17 cellular contexts compared by ENCODE assay signal in the genomic region with DNA sequence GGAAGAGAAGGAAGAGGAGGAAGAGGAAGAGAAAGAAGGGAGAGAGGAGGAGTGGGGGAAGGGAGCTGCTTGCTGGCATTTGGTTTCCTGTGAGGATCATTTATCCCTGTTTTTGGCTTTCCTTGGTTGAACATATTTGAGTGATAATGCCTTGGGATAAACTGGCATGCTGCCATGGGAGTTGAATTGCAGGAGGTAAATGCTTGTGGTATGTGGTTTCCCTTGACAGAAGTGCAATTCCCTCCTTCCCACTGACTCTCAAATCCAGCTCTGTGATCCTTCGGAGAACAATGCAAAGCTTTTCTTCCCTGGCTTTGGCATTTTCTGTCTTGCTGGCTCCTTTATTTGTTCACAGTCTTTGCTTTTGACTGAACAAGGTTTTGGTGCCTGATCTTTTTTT. TPM values are rescaled to one million over a fixed set of nuclear protein-coding genes. Genes with fewer than 3 reads are reported as not detected.
A peak's percentile ranks its signal among the peaks of the same experiment; 100 is the strongest.
DNase-seq lines count a peak whose midpoint lies in the region; TF ChIP-seq lines count a peak whose summit lies in the region.
"Had no signal": no experiment of that assay in that cellular context is flagged by ENCODE, and none has a peak within 500 bp of the region (broad histone marks: within the 10 kb centered on the region; RNA-seq: fewer than 3 reads in every experiment).

No MANE protein-coding gene starts in this region.

- no peaks in the 10 kb centered on the region for H3K36me3 Mint-ChIP-seq in mesothelial cell of epicardium
- H3K36me3 Mint-ChIP-seq in activated naive CD4-positive, alpha-beta T cell treated with anti-CD3 and anti-CD28 coated beads, Interleukin-2, amount 10 ng/mL, durations not matched to agents 7 days and 5 days, result no peaks in the 10 kb centered on the region

- DNase-seq in GM03348 (ENCODE audit: low spot score) (peak; percentile 77), NCI-H2107 treated with DMSO at 0.1 percent for 48 hours (lab: John Stamatoyannopoulos, UW; ENCODE audit: unreplicated experiment) (peak; percentile 54), mammary epithelial cell (peak; percentile 75), mesothelial cell of epicardium (ENCODE audit: low spot score in 2 of 2, unreplicated experiment in 2 of 2) (peak; percentile 32 to 53), superior temporal gyrus (ENCODE audit: extremely low spot score) (no peak), posterior cingulate gyrus (no peak)
- DNase-seq in activated naive CD4-positive, alpha-beta T cell treated with anti-CD3 and anti-CD28 coated beads, Interleukin-2, amount 10 ng/mL, durations not matched to agents 7 days and 5 days, result no peak
- DNase-seq in stimulated activated CD4-positive, alpha-beta T cell treated with anti-CD3 and anti-CD28 coated beads, Interleukin-15, amount 100 ng/mL, for 24 hours, result no peak
- DNase-seq: activated CD4-positive, alpha-beta T cell treated with anti-CD3 and anti-CD28 coated beads, Interleukin-2, amount 10 ng/mL, durations not matched to agents 7 days and 5 days; DMS53; left ventricle myocardium inferior; NCI-H2081; SHP77 treated with DMSO at 0.1 percent for 48 hours had no signal

- BruUV-seq in mammary epithelial cell (replicated peaks; lab: Mats Ljungman, UMichigan), result no TSS peak

- CTCF ChIA-PET in mammary epithelial cell (lab: Charles Lee; ENCODE audit: low non-redundant PET), result no interaction called here
- CTCF ChIA-PET in activated naive CD4-positive, alpha-beta T cell treated with anti-CD3 and anti-CD28 coated beads, Interleukin-2, amount 10 ng/mL, durations not matched to agents 7 days and 5 days (lab: Charles Lee), result no interaction called here

- TF ChIP-seq CTCF in mammary epithelial cell (conservative IDR thresholded peaks at IDR 0.05 in 1 of 2, IDR thresholded peaks at IDR 0.05 in 1 of 2; ENCODE audit: extremely low read depth in 1 of 2, insufficient read depth in 1 of 2, low read depth in 1 of 2, low read length in 2 of 2), result no peak
- TF ChIP-seq CTCF in mesothelial cell of epicardium (IDR thresholded peaks at IDR 0.05; ENCODE audit: unreplicated experiment), result no peak

- no peaks in the 10 kb centered on the region for H3K9me3 ChIP-seq in mammary epithelial cell (replicated peaks; ENCODE audit: insufficient read depth, low read length)
- H3K9me3 ChIP-seq: left ventricle myocardium inferior had no signal

- no peaks in the 10 kb centered on the region for H3K27me3 ChIP-seq in mammary epithelial cell (ENCODE audit: insufficient read depth, low read length)

- peaks cover 8% of the 10 kb centered on the region for H3K4me1 ChIP-seq in mammary epithelial cell (ENCODE audit: insufficient read depth, low read length)
- H3K4me1 ChIP-seq: left ventricle myocardium inferior had no signal

- in situ Hi-C loops in mammary epithelial cell (cut with MboI; ENCODE audit: low sequenced_read_pairs in 2 of 2), result no loop called here

- H3K27me3 Mint-ChIP-seq in mesothelial cell of epicardium (ENCODE audit: low read depth), result no peaks in the 10 kb centered on the region
- H3K27me3 Mint-ChIP-seq in activated naive CD4-positive, alpha-beta T cell treated with anti-CD3 and anti-CD28 coated beads, Interleukin-2, amount 10 ng/mL, durations not matched to agents 7 days and 5 days, result no peaks in the 10 kb centered on the region
- H3K27me3 Mint-ChIP-seq: activated CD4-positive, alpha-beta T cell treated with anti-CD3 and anti-CD28 coated beads, Interleukin-2, amount 10 ng/mL, durations not matched to agents 7 days and 5 days; activated naive CD4-positive, alpha-beta T cell treated with anti-CD3 and anti-CD28 coated beads, Interleukin-2, amount 50 U/mL, for 24 hours had no signal

- peak overlapping the region; percentile 12 for H3K4me2 ChIP-seq in mammary epithelial cell (ENCODE audit: insufficient read depth, low read depth, low read length)

- peak overlapping the region; percentile 6 for H2AFZ ChIP-seq in mammary epithelial cell (ENCODE audit: low read depth, low read length)

- H3K9ac ChIP-seq in mammary epithelial cell (ENCODE audit: insufficient read depth, low read length), result no peak overlapping the region

- no peaks in the 10 kb centered on the region for H3K9me3 Mint-ChIP-seq in mesothelial cell of epicardium
- H3K9me3 Mint-ChIP-seq in activated naive CD4-positive, alpha-beta T cell treated with anti-CD3 and anti-CD28 coated beads, Interleukin-2, amount 10 ng/mL, durations not matched to agents 7 days and 5 days, result no peaks in the 10 kb centered on the region
- H3K9me3 Mint-ChIP-seq: activated naive CD4-positive, alpha-beta T cell treated with anti-CD3 and anti-CD28 coated beads, Interleukin-2, amount 50 U/mL, for 24 hours had no signal

- H3K36me3 ChIP-seq in mammary epithelial cell (ENCODE audit: insufficient read depth, low read length), result no peaks in the 10 kb centered on the region
- H3K36me3 ChIP-seq: left ventricle myocardium inferior had no signal

- peaks cover 10% of the 10 kb centered on the region for H3K4me1 Mint-ChIP-seq in mesothelial cell of epicardium
- H3K4me1 Mint-ChIP-seq in activated naive CD4-positive, alpha-beta T cell treated with anti-CD3 and anti-CD28 coated beads, Interleukin-2, amount 10 ng/mL, durations not matched to agents 7 days and 5 days, result peaks cover 3% of the 10 kb centered on the region

- H3K79me2 ChIP-seq in mammary epithelial cell (ENCODE audit: insufficient read depth, low read length), result no peaks in the 10 kb centered on the region

- H3K27ac Mint-ChIP-seq in mesothelial cell of epicardium, result no peak overlapping the region
- no peak overlapping the region for H3K27ac Mint-ChIP-seq in activated naive CD4-positive, alpha-beta T cell treated with anti-CD3 and anti-CD28 coated beads, Interleukin-2, amount 10 ng/mL, durations not matched to agents 7 days and 5 days
- H3K27ac Mint-ChIP-seq: activated CD4-positive, alpha-beta T cell treated with anti-CD3 and anti-CD28 coated beads, Interleukin-2, amount 10 ng/mL, durations not matched to agents 7 days and 5 days; activated naive CD4-positive, alpha-beta T cell treated with anti-CD3 and anti-CD28 coated beads, Interleukin-2, amount 50 U/mL, for 24 hours had no signal

- 14% methylated on average over 1 of the region's 1 CpG for WGBS in mammary epithelial cell (ENCODE audit: low coverage, missing lambda C conversion rate)

- intact Hi-C loops in mammary epithelial cell (cut with micrococcal nuclease) (no loop called here), posterior cingulate gyrus (cut with DNase I) (no loop called here)

- no peak overlapping the region for H3K4me3 Mint-ChIP-seq in mesothelial cell of epicardium
- no peak overlapping the region for H3K4me3 Mint-ChIP-seq in activated naive CD4-positive, alpha-beta T cell treated with anti-CD3 and anti-CD28 coated beads, Interleukin-2, amount 10 ng/mL, durations not matched to agents 7 days and 5 days
- H3K4me3 Mint-ChIP-seq: activated CD4-positive, alpha-beta T cell treated with anti-CD3 and anti-CD28 coated beads, Interleukin-2, amount 10 ng/mL, durations not matched to agents 7 days and 5 days; activated naive CD4-positive, alpha-beta T cell treated with anti-CD3 and anti-CD28 coated beads, Interleukin-2, amount 50 U/mL, for 24 hours had no signal

- no peak overlapping the region for H3K4me3 ChIP-seq in mammary epithelial cell (replicated peaks in 1 of 3; ENCODE audit: insufficient read depth in 1 of 3, low read depth in 2 of 3, low read length in 3 of 3)
- H3K4me3 ChIP-seq: left ventricle myocardium inferior had no signal

- H3K27ac ChIP-seq in mammary epithelial cell (ENCODE audit: insufficient read depth, low read depth, low read length), result no peak overlapping the region
- H3K27ac ChIP-seq: left ventricle myocardium inferior had no signal

- no peaks in the 10 kb centered on the region for H4K20me1 ChIP-seq in mammary epithelial cell (ENCODE audit: insufficient read depth, low read length)

- dilution Hi-C loops in mammary epithelial cell (cut with HindIII; ENCODE audit: low sequenced_read_pairs), result loop anchor here (5.0 to 10.0 kb wide), 2 partner anchors 33 to 280 kb away; no protein-coding TSS in a partner anchor

RNA-seq across cellular contexts. Expression of a gene that starts 27.2 kb away (rescaled TPM):
- not detected for total RNA-seq in mammary epithelial cell
- polyA plus RNA-seq in mammary epithelial cell, result not detected
- polyA minus RNA-seq in mammary epithelial cell, result not detected
- total RNA-seq in mesothelial cell of epicardium, result not detected in 3 replicates
- total RNA-seq: activated CD4-positive, alpha-beta T cell treated with anti-CD3 and anti-CD28 coated beads, Interleukin-2, amount 10 ng/mL, durations not matched to agents 7 days and 5 days; endothelial cell of umbilical vein; left ventricle myocardium inferior; posterior vena cava had no signal
- polyA plus RNA-seq: endothelial cell of umbilical vein, urinary bladder had no signal

RNA-seq across cellular contexts. Expression of a gene that starts 59.4 kb away (rescaled TPM):
- not detected for total RNA-seq in mammary epithelial cell
- not detected for polyA plus RNA-seq in mammary epithelial cell
- not detected for polyA minus RNA-seq in mammary epithelial cell
- total RNA-seq in mesothelial cell of epicardium, result not detected in 3 replicates
- total RNA-seq: activated CD4-positive, alpha-beta T cell treated with anti-CD3 and anti-CD28 coated beads, Interleukin-2, amount 10 ng/mL, durations not matched to agents 7 days and 5 days; endothelial cell of umbilical vein; left ventricle myocardium inferior; posterior vena cava; urinary bladder had no signal
- polyA plus RNA-seq: endothelial cell of umbilical vein, urinary bladder had no signal

Comparison
In these comparisons a context has a peak if more than half of its experiments do, and no peak if none do; other contexts are left out.
1. DNase-seq: peak in GM03348 (single experiment), NCI-H2107 treated with DMSO at 0.1 percent for 48 hours (single experiment), mammary epithelial cell (single experiment) and mesothelial cell of epicardium (2 of 2); none in activated naive CD4-positive, alpha-beta T cell treated with anti-CD3 and anti-CD28 coated beads, Interleukin-2, amount 10 ng/mL, durations not matched to agents 7 days and 5 days (single experiment), superior temporal gyrus (single experiment), posterior cingulate gyrus (0 of 10) and stimulated activated CD4-positive, alpha-beta T cell treated with anti-CD3 and anti-CD28 coated beads, Interleukin-15, amount 100 ng/mL, for 24 hours (single experiment).